ENCODE assay signal across 16 cellular contexts in genomic region chr12:93812616-93813015, GRCh38.
DNase-seq lines count a peak whose midpoint lies in the region; ATAC-seq and TF ChIP-seq lines count a peak whose summit lies in the region.
"Had no signal": no experiment of that assay in that cellular context is flagged by ENCODE, and none has a peak within 500 bp of the region (broad histone marks: within the 10 kb centered on the region; RNA-seq: fewer than 3 reads in every experiment).

No MANE protein-coding gene starts in this region.

- peaks cover 4% of the 10 kb centered on the region for H3K36me3 Mint-ChIP-seq in activated T-helper 1 cell treated with anti-CD3 and anti-CD28 coated beads, Interleukin-12 subunit alpha, Interleukin-12 subunit beta, Interleukin-2, Interleukin-4 antibody, amounts not matched to agents 30 ng/mL and 10 ng/mL and 1 ng/mL, durations not matched to agents 14 hours and 24 hours and 36 hours (ENCODE audit: low read depth)

- intact Hi-C loops in adrenal gland (cut with DNase I) = no loop called here
- intact Hi-C loops in activated T-helper 1 cell treated with anti-CD3 and anti-CD28 coated beads, Interleukin-12 subunit alpha, Interleukin-12 subunit beta, Interleukin-2, Interleukin-4 antibody, amounts not matched to agents 30 ng/mL and 10 ng/mL and 1 ng/mL, durations not matched to agents 14 hours and 24 hours and 36 hours (cut with micrococcal nuclease) = no loop called here

- H3K27ac Mint-ChIP-seq in activated T-helper 1 cell treated with anti-CD3 and anti-CD28 coated beads, Interleukin-12 subunit alpha, Interleukin-12 subunit beta, Interleukin-2, Interleukin-4 antibody, amounts not matched to agents 30 ng/mL and 10 ng/mL and 1 ng/mL, durations not matched to agents 14 hours and 24 hours and 36 hours = no peak overlapping the region
- H3K27ac Mint-ChIP-seq: GM23338 had no signal

- H3K4me3 ChIP-seq in adrenal gland (no peak overlapping the region), stomach smooth muscle (ENCODE audit: low read length in 2 of 2) (no peak overlapping the region)
- H3K4me3 ChIP-seq: GM23338, skin epidermis had no signal

- peaks cover 18% of the 10 kb centered on the region for H3K4me1 Mint-ChIP-seq in activated T-helper 1 cell treated with anti-CD3 and anti-CD28 coated beads, Interleukin-12 subunit alpha, Interleukin-12 subunit beta, Interleukin-2, Interleukin-4 antibody, amounts not matched to agents 30 ng/mL and 10 ng/mL and 1 ng/mL, durations not matched to agents 14 hours and 24 hours and 36 hours (ENCODE audit: low read depth)

- WGBS in adrenal gland, 4 donors = 69 to 92% (median 83%) methylated on average over 3 of the region's 3 CpGs

- H3K36me3 ChIP-seq in adrenal gland (replicated peaks in 1 of 2) (no peaks in the 10 kb centered on the region), stomach smooth muscle (ENCODE audit: control insufficient read depth in 2 of 2, insufficient read depth in 2 of 2, low read length in 2 of 2) (no peaks in the 10 kb centered on the region)
- H3K36me3 ChIP-seq: BE2C had no signal

- H3K9ac ChIP-seq in stomach smooth muscle (ENCODE audit: low read length in 2 of 2) = peak overlapping the region in 1 of 2 donors; percentile 68

- ATAC-seq in HG03095 (IDR thresholded peaks at IDR 0.05; ENCODE audit: unreplicated experiment) = no peak
- ATAC-seq: foreskin keratinocyte, GM23338 had no signal

- no peak for TF ChIP-seq POLR2A in adrenal gland (IDR thresholded peaks at IDR 0.05)

- no peaks in the 10 kb centered on the region for H3K9me3 ChIP-seq in adrenal gland (replicated peaks in 1 of 3)
- H3K9me3 ChIP-seq in stomach smooth muscle (ENCODE audit: control insufficient read depth in 2 of 2, low read length in 2 of 2) = no peaks in the 10 kb centered on the region
- H3K9me3 ChIP-seq: BE2C had no signal

- no peaks in the 10 kb centered on the region for H3K9me3 Mint-ChIP-seq in activated T-helper 1 cell treated with anti-CD3 and anti-CD28 coated beads, Interleukin-12 subunit alpha, Interleukin-12 subunit beta, Interleukin-2, Interleukin-4 antibody, amounts not matched to agents 30 ng/mL and 10 ng/mL and 1 ng/mL, durations not matched to agents 14 hours and 24 hours and 36 hours
- H3K9me3 Mint-ChIP-seq: GM23338 had no signal

- H3K4me3 Mint-ChIP-seq in activated T-helper 1 cell treated with anti-CD3 and anti-CD28 coated beads, Interleukin-12 subunit alpha, Interleukin-12 subunit beta, Interleukin-2, Interleukin-4 antibody, amounts not matched to agents 30 ng/mL and 10 ng/mL and 1 ng/mL, durations not matched to agents 14 hours and 24 hours and 36 hours = no peak overlapping the region
- H3K4me3 Mint-ChIP-seq: GM23338 had no signal

- H3K4me1 ChIP-seq in adrenal gland (replicated peaks in 1 of 2) = peaks cover 25 to 38% of the 10 kb centered on the region in 2 donors
- peaks cover 34% of the 10 kb centered on the region for H3K4me1 ChIP-seq in stomach smooth muscle (ENCODE audit: control insufficient read depth, insufficient read depth, low read length)
- H3K4me1 ChIP-seq: BE2C had no signal

- H3K27me3 ChIP-seq in adrenal gland (no peaks in the 10 kb centered on the region), stomach smooth muscle (ENCODE audit: control insufficient read depth in 1 of 2, insufficient read depth in 2 of 2, low read length in 2 of 2) (no peaks in the 10 kb centered on the region)
- H3K27me3 ChIP-seq: BE2C, foreskin keratinocyte had no signal

- TF ChIP-seq CTCF in adrenal gland (IDR thresholded peaks at IDR 0.05) = no peak

- peaks cover 7% of the 10 kb centered on the region for H3K27me3 Mint-ChIP-seq in activated T-helper 1 cell treated with anti-CD3 and anti-CD28 coated beads, Interleukin-12 subunit alpha, Interleukin-12 subunit beta, Interleukin-2, Interleukin-4 antibody, amounts not matched to agents 30 ng/mL and 10 ng/mL and 1 ng/mL, durations not matched to agents 14 hours and 24 hours and 36 hours (ENCODE audit: insufficient read depth)

- H3K27ac ChIP-seq in adrenal gland = peak overlapping the region in 4 of 5 donors; percentile 77 to 88 (median 80)
- H3K27ac ChIP-seq in stomach smooth muscle (ENCODE audit: low read length) = peak overlapping the region; percentile 99
- H3K27ac ChIP-seq: foreskin keratinocyte had no signal

- peak; percentile 29 for DNase-seq in AG20443 (ENCODE audit: low spot score)
- no peak for DNase-seq in adrenal gland
- peak; percentile 41 for DNase-seq in iris pigment epithelial cell (ENCODE audit: low read depth)
- no peak for DNase-seq in SK-N-DZ (ENCODE audit: low spot score)
- no peak for DNase-seq in activated T-helper 1 cell treated with anti-CD3 and anti-CD28 coated beads, Interleukin-12 subunit alpha, Interleukin-12 subunit beta, Interleukin-2, Interleukin-4 antibody, amounts not matched to agents 30 ng/mL and 10 ng/mL and 1 ng/mL, durations not matched to agents 14 hours and 24 hours and 36 hours (ENCODE audit: low spot score)
- DNase-seq in activated effector memory CD4-positive, alpha-beta T cell treated with anti-CD3 and anti-CD28 coated beads, Interleukin-2, amount 50 U/mL, for 16 hours = no peak
- DNase-seq: activated CD8-positive, alpha-beta memory T cell treated with anti-CD3 and anti-CD28 coated beads, Interleukin-2, amount 50 U/mL, for 4 hours; activated naive CD4-positive, alpha-beta T cell treated with Interleukin-2 at 50 U/mL for 16 hours; BE2C; foreskin keratinocyte; mesendoderm; NCI-H146 had no signal

Comparison
In these comparisons a context has a peak if more than half of its experiments do, and no peak if none do; other contexts are left out.
1. DNase-seq: peak in AG20443 (single experiment) and iris pigment epithelial cell (single experiment); none in adrenal gland (0 of 7), SK-N-DZ (single experiment), activated T-helper 1 cell treated with anti-CD3 and anti-CD28 coated beads, Interleukin-12 subunit alpha, Interleukin-12 subunit beta, Interleukin-2, Interleukin-4 antibody, amounts not matched to agents 30 ng/mL and 10 ng/mL and 1 ng/mL, durations not matched to agents 14 hours and 24 hours and 36 hours (single experiment) and activated effector memory CD4-positive, alpha-beta T cell treated with anti-CD3 and anti-CD28 coated beads, Interleukin-2, amount 50 U/mL, for 16 hours (single experiment).